Comparison of ENCODE assay signal across 26 cellular contexts in genomic region chr7:143308632-143309031, GRCh38. TPM values are rescaled to one million over a fixed set of nuclear protein-coding genes. Genes with fewer than 3 reads are reported as not detected.
A peak's percentile ranks its signal among the peaks of the same experiment; 100 is the strongest.
DNase-seq lines count a peak whose midpoint lies in the region; ATAC-seq and TF ChIP-seq lines count a peak whose summit lies in the region.
"Had no signal": no experiment of that assay in that cellular context is flagged by ENCODE, and none has a peak within 500 bp of the region (broad histone marks: within the 10 kb centered on the region; RNA-seq: fewer than 3 reads in every experiment).

No MANE protein-coding gene starts in this region.

- peaks cover 52% of the 10 kb centered on the region for H3K4me1 Mint-ChIP-seq in T-helper 2 cell treated with Interferon-gamma antibody and Interleukin-4, amounts not matched to agents 5 μg/mL and 100 μg/mL, for 36 hours (ENCODE audit: low read depth)
- peaks cover 38 to 55% of the 10 kb centered on the region in 2 donors for H3K4me1 Mint-ChIP-seq in immature natural killer cell
- H3K4me1 Mint-ChIP-seq in glutamatergic neuron (ENCODE audit: low read depth, unreplicated experiment): no peaks in the 10 kb centered on the region
- H3K4me1 Mint-ChIP-seq: GM23338 had no signal

- no peak for TF ChIP-seq POLR2A in right lobe of liver (IDR thresholded peaks at IDR 0.05)

- no peak for DNase-seq in T-helper 2 cell treated with Interferon-gamma antibody and Interleukin-4, amounts not matched to agents 5 μg/mL and 100 μg/mL, for 36 hours (ENCODE audit: low spot score)
- DNase-seq in T-helper 2 cell (no peak), right lobe of liver (no peak), immature natural killer cell (no peak), glutamatergic neuron (no peak), NCI-H1694 (lab: John Stamatoyannopoulos, UW) (no peak), SKM-1 treated with dmso at 0.1 percent for 144 hours (lab: John Stamatoyannopoulos, UW; ENCODE audit: unreplicated experiment) (no peak)
- DNase-seq: 8988T; activated CD4-positive, alpha-beta T cell treated with anti-CD3 and anti-CD28 coated beads, Interleukin-2, amount 10 ng/mL, durations not matched to agents 7 days and 5 days; activated naive CD4-positive, alpha-beta T cell treated with anti-CD3 and anti-CD28 coated beads for 36 hours; colonic mucosa; DMS 273 treated with DMSO at 0.1 percent for 48 hours; effector memory CD4-positive, alpha-beta T cell; EL; heart right ventricle; KBM-7; NCI-H1436; NCI-H2107; RPMI8226; stimulated activated naive CD8-positive, alpha-beta T cell treated with anti-CD3 and anti-CD28 coated beads, Interleukin-15, amount 100 ng/mL, for 72 hours; uterus had no signal

- no peaks in the 10 kb centered on the region for H3K9me3 ChIP-seq in liver (ENCODE audit: control insufficient read depth in 4 of 4, low read length in 3 of 4)
- no peaks in the 10 kb centered on the region for H3K9me3 ChIP-seq in right lobe of liver
- H3K9me3 ChIP-seq: colonic mucosa, heart right ventricle, prostate gland, uterus had no signal

- no peaks in the 10 kb centered on the region for H3K27me3 Mint-ChIP-seq in T-helper 2 cell treated with Interferon-gamma antibody and Interleukin-4, amounts not matched to agents 5 μg/mL and 100 μg/mL, for 36 hours (ENCODE audit: low read depth)
- H3K27me3 Mint-ChIP-seq in immature natural killer cell (ENCODE audit: low read depth in 3 of 3) (peaks cover 1 to 3% (median 2%) of the 10 kb centered on the region in 3 donors), glutamatergic neuron (ENCODE audit: unreplicated experiment) (no peaks in the 10 kb centered on the region)
- H3K27me3 Mint-ChIP-seq: activated CD4-positive, alpha-beta T cell treated with anti-CD3 and anti-CD28 coated beads, Interleukin-2, amount 10 ng/mL, durations not matched to agents 7 days and 5 days; stimulated activated naive CD8-positive, alpha-beta T cell treated with anti-CD3 and anti-CD28 coated beads, Interleukin-15, amount 100 ng/mL, for 72 hours had no signal

- H3K4me3 Mint-ChIP-seq in T-helper 2 cell treated with Interferon-gamma antibody and Interleukin-4, amounts not matched to agents 5 μg/mL and 100 μg/mL, for 36 hours: no peak overlapping the region
- H3K4me3 Mint-ChIP-seq in immature natural killer cell: no peak overlapping the region
- H3K4me3 Mint-ChIP-seq in glutamatergic neuron (ENCODE audit: unreplicated experiment): no peak overlapping the region
- H3K4me3 Mint-ChIP-seq: activated CD4-positive, alpha-beta T cell treated with anti-CD3 and anti-CD28 coated beads, Interleukin-2, amount 10 ng/mL, durations not matched to agents 7 days and 5 days; activated naive CD4-positive, alpha-beta T cell treated with anti-CD3 and anti-CD28 coated beads for 36 hours; GM23338; stimulated activated naive CD8-positive, alpha-beta T cell treated with anti-CD3 and anti-CD28 coated beads, Interleukin-15, amount 100 ng/mL, for 72 hours had no signal

- no peak for TF ChIP-seq RAD21 in liver (IDR thresholded peaks at IDR 0.05)

- H3K36me3 Mint-ChIP-seq in T-helper 2 cell treated with Interferon-gamma antibody and Interleukin-4, amounts not matched to agents 5 μg/mL and 100 μg/mL, for 36 hours (ENCODE audit: low read depth): peaks cover 73% of the 10 kb centered on the region
- H3K36me3 Mint-ChIP-seq in immature natural killer cell (peaks cover 27 to 37% (median 34%) of the 10 kb centered on the region in 3 donors), glutamatergic neuron (ENCODE audit: unreplicated experiment) (peaks cover 7% of the 10 kb centered on the region)

- H3K27ac Mint-ChIP-seq in T-helper 2 cell treated with Interferon-gamma antibody and Interleukin-4, amounts not matched to agents 5 μg/mL and 100 μg/mL, for 36 hours: peak overlapping the region; percentile 44
- H3K27ac Mint-ChIP-seq in immature natural killer cell: peak overlapping the region in 4 of 6 donors; percentile 63 to 76 (median 68)
- H3K27ac Mint-ChIP-seq in glutamatergic neuron (ENCODE audit: unreplicated experiment): no peak overlapping the region
- H3K27ac Mint-ChIP-seq: activated CD4-positive, alpha-beta T cell treated with anti-CD3 and anti-CD28 coated beads, Interleukin-2, amount 10 ng/mL, durations not matched to agents 7 days and 5 days; activated naive CD4-positive, alpha-beta T cell treated with anti-CD3 and anti-CD28 coated beads for 36 hours; GM23338 had no signal

- intact Hi-C loops in right lobe of liver (cut with DNase I): loop anchor here in 1 of 2 donors (5.0 kb wide), 1 partner anchor 66 kb away; no protein-coding TSS in a partner anchor

- no peak overlapping the region for H3K27ac ChIP-seq in liver (ENCODE audit: low read depth in 1 of 2, low read length in 2 of 2)
- no peak overlapping the region for H3K27ac ChIP-seq in right lobe of liver
- H3K27ac ChIP-seq: colonic mucosa, heart right ventricle, prostate gland, uterus had no signal

- TF ChIP-seq CTCF in liver (IDR thresholded peaks at IDR 0.05; ENCODE audit: low read depth, low read length, missing input control) (no peak), right lobe of liver (IDR thresholded peaks at IDR 0.05) (no peak), glutamatergic neuron (IDR thresholded peaks at IDR 0.05; ENCODE audit: partially characterized antibody, unreplicated experiment) (no peak)

- peaks cover 14% of the 10 kb centered on the region for H3K9me3 Mint-ChIP-seq in T-helper 2 cell treated with Interferon-gamma antibody and Interleukin-4, amounts not matched to agents 5 μg/mL and 100 μg/mL, for 36 hours
- H3K9me3 Mint-ChIP-seq in immature natural killer cell (no peaks in the 10 kb centered on the region), glutamatergic neuron (ENCODE audit: unreplicated experiment) (peaks cover 6% of the 10 kb centered on the region)
- H3K9me3 Mint-ChIP-seq: activated naive CD4-positive, alpha-beta T cell treated with anti-CD3 and anti-CD28 coated beads for 36 hours; GM23338; stimulated activated naive CD8-positive, alpha-beta T cell treated with anti-CD3 and anti-CD28 coated beads, Interleukin-15, amount 100 ng/mL, for 72 hours had no signal

- H3K9ac ChIP-seq in liver (ENCODE audit: low read depth in 1 of 2, low read length in 2 of 2): no peak overlapping the region

- WGBS in liver: 87% methylated on average over 2 of the region's 2 CpGs
- WGBS in right lobe of liver (ENCODE audit: insufficient coverage, low coverage, low lambda C conversion rate, missing lambda C conversion rate): 84% methylated on average over 2 of the region's 2 CpGs

- H3K27me3 ChIP-seq in liver (ENCODE audit: control insufficient read depth in 4 of 4, insufficient read depth in 4 of 4, low read length in 3 of 4) (no peaks in the 10 kb centered on the region), right lobe of liver (no peaks in the 10 kb centered on the region)
- H3K27me3 ChIP-seq: colonic mucosa, heart right ventricle, uterus had no signal

- H3K4me1 ChIP-seq in liver (ENCODE audit: control insufficient read depth in 4 of 4, insufficient read depth in 4 of 4, low read length in 3 of 4): peaks cover 0 to 10% (median 8%) of the 10 kb centered on the region in 4 donors
- peaks cover 0 to 10% (median 2%) of the 10 kb centered on the region in 4 donors for H3K4me1 ChIP-seq in right lobe of liver
- H3K4me1 ChIP-seq: colonic mucosa, prostate gland, uterus had no signal

- H3K36me3 ChIP-seq in liver (ENCODE audit: control insufficient read depth in 4 of 4, insufficient read depth in 3 of 4, low read depth in 1 of 4, low read length in 3 of 4) (peaks cover 6 to 25% (median 19%) of the 10 kb centered on the region in 4 donors), right lobe of liver (peaks cover 0 to 25% (median 5%) of the 10 kb centered on the region in 4 donors)
- H3K36me3 ChIP-seq: prostate gland, uterus had no signal

- H3K4me3 ChIP-seq in liver (ENCODE audit: low read depth in 1 of 3, low read length in 3 of 3) (no peak overlapping the region), right lobe of liver (no peak overlapping the region)
- H3K4me3 ChIP-seq: colonic mucosa, GM12878, GM23338, heart right ventricle, prostate gland, uterus had no signal

- no peak for ATAC-seq in right lobe of liver
- ATAC-seq: GM12878; GM23338; stimulated activated naive CD8-positive, alpha-beta T cell treated with anti-CD3 and anti-CD28 coated beads, Interleukin-15, amount 100 ng/mL, for 72 hours had no signal

TF ChIP-seq in liver, 16 proteins besides CTCF, POLR2A, EP300 and RAD21:
- TF ChIP-seq RXRA (IDR thresholded peaks at IDR 0.05) (no peak), TAF1 (conservative IDR thresholded peaks at IDR 0.05) (no peak), FOXA2 (IDR thresholded peaks at IDR 0.05) (no peak), NR2F2 (IDR thresholded peaks at IDR 0.05) (peak; percentile 32)

RNA-seq across cellular contexts. Expression of gene CLCN1, which starts 7.3 kb away (rescaled TPM):
- total RNA-seq in liver (under 1 TPM in 1 of 2 donors, not detected in 1; 0.08 TPM), right lobe of liver (not detected), glutamatergic neuron (ENCODE audit: unreplicated experiment) (0.56 TPM)
- polyA plus RNA-seq in liver (under 1 TPM in 1 of 2 donors, not detected in 1; 0.01 TPM), immature natural killer cell (under 1 TPM in 1 of 3 donors, not detected in 2; 0.07 TPM)
- total RNA-seq: activated naive CD4-positive, alpha-beta T cell treated with anti-CD3 and anti-CD28 coated beads for 36 hours; colonic mucosa; GM12878; heart right ventricle had no signal

RNA-seq across cellular contexts. Expression of gene CASP2, which starts 20.5 kb away (rescaled TPM):
- total RNA-seq in liver: 10 to 100 TPM in 1 of 2 donors, 1 to 10 TPM in 1; 4.5 to 11.3 TPM
- polyA plus RNA-seq in liver: 1 to 10 TPM; 3.4 to 3.7 TPM
- total RNA-seq in right lobe of liver: 1 to 10 TPM; 5.3 to 8.7 (median 6.7) TPM
- polyA plus RNA-seq in immature natural killer cell: 10 to 100 TPM in 1 of 3 donors, 1 to 10 TPM in 2; 8.8 to 24.2 (median 9.8) TPM
- total RNA-seq in glutamatergic neuron (ENCODE audit: unreplicated experiment): 59.2 TPM

RNA-seq across cellular contexts. Expression of gene TMEM139, which starts 23.9 kb away (rescaled TPM):
- total RNA-seq in liver: 1 to 10 TPM; 3.0 to 3.9 TPM
- 1 to 10 TPM; 7.0 to 8.6 TPM for polyA plus RNA-seq in liver
- 10 to 100 TPM in 5 of 6 experiments, 1 to 10 TPM in 1; 7.0 to 20.8 (median 14.8) TPM for total RNA-seq in right lobe of liver
- not detected for polyA plus RNA-seq in immature natural killer cell
- not detected for total RNA-seq in glutamatergic neuron (ENCODE audit: unreplicated experiment)
- total RNA-seq: fibroblast of villous mesenchyme had no signal
- polyA plus RNA-seq: GM12878 had no signal

RNA-seq across cellular contexts. Expression of gene GSTK1, which starts 45.4 kb away (rescaled TPM):
- total RNA-seq in liver (100 to 1,000 TPM in 1 of 2 donors, 10 to 100 TPM in 1; 98.9 to 178 TPM), right lobe of liver (100 to 1,000 TPM; 209 to 315 (median 257) TPM), glutamatergic neuron (ENCODE audit: unreplicated experiment) (48.6 TPM)
- polyA plus RNA-seq in liver (100 to 1,000 TPM; 195 to 253 TPM), immature natural killer cell (100 to 1,000 TPM; 238 to 266 (median 252) TPM)

RNA-seq across cellular contexts. Expression of gene FAM131B, which starts 53.9 kb away (rescaled TPM):
- under 1 TPM; 0.08 to 0.14 TPM for total RNA-seq in liver
- polyA plus RNA-seq in liver: under 1 TPM in 1 of 2 donors, not detected in 1; 0.06 TPM
- total RNA-seq in right lobe of liver: under 1 TPM; 0.05 to 0.51 (median 0.14) TPM
- 1 to 10 TPM; 1.2 to 2.3 (median 1.9) TPM for polyA plus RNA-seq in immature natural killer cell
- total RNA-seq in glutamatergic neuron (ENCODE audit: unreplicated experiment): 111 TPM
